In the genomic region with DNA sequence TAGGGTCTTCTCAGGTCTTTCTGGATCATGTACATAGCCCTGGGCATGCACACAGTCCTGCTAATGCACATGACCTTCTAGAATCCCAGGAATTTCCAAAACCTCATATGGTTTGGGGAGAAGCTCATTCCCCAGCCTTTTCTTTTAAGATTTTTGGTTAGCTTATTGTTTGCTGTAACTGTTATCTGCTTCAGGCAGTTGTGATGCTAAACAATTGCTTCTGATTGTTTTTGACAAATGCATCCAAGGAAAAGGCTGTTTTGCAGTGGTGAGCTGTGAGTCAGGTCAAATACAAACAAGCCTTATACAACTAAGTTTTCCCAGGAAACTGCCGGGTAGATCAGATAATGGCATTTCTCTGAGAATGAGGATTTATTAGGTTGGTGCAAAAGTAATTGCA, we compare ENCODE assay signal across 21 cellular contexts.
"Had no signal": no experiment of that assay in that cellular context is flagged by ENCODE, and none has a peak within 500 bp of the region (broad histone marks: within the 10 kb centered on the region; RNA-seq: fewer than 3 reads in every experiment).

No MANE protein-coding gene starts in this region.

- H3K27ac Mint-ChIP-seq: activated CD4-positive, alpha-beta T cell treated with anti-CD3 and anti-CD28 coated beads, Interleukin-2, amount 10 ng/mL, durations not matched to agents 24 days and 14 days; stimulated activated naive CD8-positive, alpha-beta T cell treated with anti-CD3 and anti-CD28 coated beads, Interleukin-15, Interleukin-2, amounts not matched to agents 100 ng/mL and 50 ng/mL, for 24 hours had no signal

- H3K36me3 ChIP-seq: breast epithelium had no signal

- H3K4me1 ChIP-seq: ascending aorta, breast epithelium, tibial nerve had no signal

- H3K4me3 Mint-ChIP-seq: activated CD4-positive, alpha-beta T cell treated with anti-CD3 and anti-CD28 coated beads, Interleukin-2, amount 10 ng/mL, durations not matched to agents 24 days and 14 days; activated naive CD4-positive, alpha-beta T cell treated with anti-CD3 and anti-CD28 coated beads, Interleukin-2, amount 10 ng/mL, durations not matched to agents 7 days and 5 days; naive B cell; neural crest cell; stimulated activated naive CD8-positive, alpha-beta T cell treated with anti-CD3 and anti-CD28 coated beads, Interleukin-15, Interleukin-2, amounts not matched to agents 100 ng/mL and 50 ng/mL, for 24 hours had no signal

- DNase-seq: activated CD4-positive, alpha-beta T cell treated with anti-CD3 and anti-CD28 coated beads, Interleukin-2, amount 10 ng/mL, durations not matched to agents 24 days and 14 days; activated CD8-positive, alpha-beta memory T cell treated with anti-CD3 and anti-CD28 coated beads, Interleukin-2, amount 50 U/mL, for 4 hours; activated effector memory CD4-positive, alpha-beta T cell treated with Interleukin-2 at 50 U/mL for 16 hours; activated naive CD4-positive, alpha-beta T cell treated with anti-CD3 and anti-CD28 coated beads, Interleukin-2, amount 10 ng/mL, durations not matched to agents 7 days and 5 days; activated T-cell treated with anti-CD3 and anti-CD28 coated beads, Interleukin-2, amount 50 U/mL, for 48 hours; effector CD8-positive, alpha-beta T cell; head of caudate nucleus; kidney; mammary epithelial cell; mucosa of descending colon; naive B cell; right cardiac atrium; T-helper 1 cell; T1000 had no signal

- H3K4me1 Mint-ChIP-seq: activated naive CD4-positive, alpha-beta T cell treated with anti-CD3 and anti-CD28 coated beads, Interleukin-2, amount 10 ng/mL, durations not matched to agents 7 days and 5 days; neural crest cell had no signal

- H3K4me3 ChIP-seq: ascending aorta, breast epithelium, mucosa of descending colon, skin epidermis, tibial nerve had no signal

- H3K27me3 ChIP-seq: ascending aorta, breast epithelium, tibial nerve had no signal

- H3K27ac ChIP-seq: ascending aorta, breast epithelium, skin epidermis, tibial nerve had no signal

- ATAC-seq: left lobe of liver, mucosa of descending colon, right cardiac atrium had no signal

- H3K27me3 Mint-ChIP-seq: activated CD4-positive, alpha-beta T cell treated with anti-CD3 and anti-CD28 coated beads, Interleukin-2, amount 10 ng/mL, durations not matched to agents 24 days and 14 days; activated naive CD4-positive, alpha-beta T cell treated with anti-CD3 and anti-CD28 coated beads, Interleukin-2, amount 10 ng/mL, durations not matched to agents 7 days and 5 days; naive B cell; stimulated activated naive CD8-positive, alpha-beta T cell treated with anti-CD3 and anti-CD28 coated beads, Interleukin-15, Interleukin-2, amounts not matched to agents 100 ng/mL and 50 ng/mL, for 24 hours had no signal
